13 cellular contexts compared by ENCODE assay signal in genomic region chr5:107218457-107219193, GRCh38.
DNase-seq lines count a peak whose midpoint lies in the region; ATAC-seq and TF ChIP-seq lines count a peak whose summit lies in the region.
"Had no signal": no experiment of that assay in that cellular context is flagged by ENCODE, and none has a peak within 500 bp of the region (broad histone marks: within the 10 kb centered on the region; RNA-seq: fewer than 3 reads in every experiment).

No MANE protein-coding gene starts in this region.

- H3K27ac Mint-ChIP-seq in chondrocyte (ENCODE audit: unreplicated experiment) (peak overlapping the region; percentile 76), mesothelial cell of epicardium (no peak overlapping the region)
- H3K27ac Mint-ChIP-seq: activated CD4-positive, alpha-beta memory T cell treated with anti-CD3 and anti-CD28 coated beads for 36 hours had no signal

- no peak for TF ChIP-seq CTCF in AG04449 (IDR thresholded peaks at IDR 0.05; ENCODE audit: insufficient read depth, low read length, missing control alignments)
- no peak for TF ChIP-seq CTCF in chondrocyte (IDR thresholded peaks at IDR 0.05)
- no peak for TF ChIP-seq CTCF in mesothelial cell of epicardium (IDR thresholded peaks at IDR 0.05; ENCODE audit: unreplicated experiment)

- H3K27me3 Mint-ChIP-seq in chondrocyte (ENCODE audit: low read depth): no peaks in the 10 kb centered on the region
- no peaks in the 10 kb centered on the region for H3K27me3 Mint-ChIP-seq in mesothelial cell of epicardium (ENCODE audit: low read depth)
- H3K27me3 Mint-ChIP-seq: activated CD4-positive, alpha-beta memory T cell treated with anti-CD3 and anti-CD28 coated beads for 36 hours had no signal

- no peak for ATAC-seq in HG03159 (IDR thresholded peaks at IDR 0.05; ENCODE audit: unreplicated experiment)

- POLR2A ChIA-PET in AG04449 (lab: Yijun Ruan, JAX): no interaction called here

- H3K4me1 Mint-ChIP-seq in chondrocyte (ENCODE audit: low read depth): peaks cover 27% of the 10 kb centered on the region
- peaks cover 5% of the 10 kb centered on the region for H3K4me1 Mint-ChIP-seq in mesothelial cell of epicardium

- CTCF ChIA-PET in AG04449 (lab: Yijun Ruan, JAX): no interaction called here

- DNase-seq in AG04449 (ENCODE audit: low read depth, low spot score) (peak; percentile 2), NCI-H226 (peak; percentile 97), chondrocyte (ENCODE audit: low spot score) (no peak), iris pigment epithelial cell (ENCODE audit: low read depth) (peak; percentile 65), DMS 273 treated with DMSO at 0.1 percent for 48 hours (lab: John Stamatoyannopoulos, UW) (no peak), mesothelial cell of epicardium (ENCODE audit: low spot score in 2 of 2, unreplicated experiment in 2 of 2) (no peak)
- no peak for DNase-seq in central memory CD4-positive, alpha-beta T cell
- DNase-seq: activated CD4-positive, alpha-beta memory T cell treated with anti-CD3 and anti-CD28 coated beads for 36 hours; activated naive CD4-positive, alpha-beta T cell treated with Interleukin-2 at 50 U/mL for 16 hours; BE2C; effector CD4-positive, alpha-beta T cell had no signal

- H3K4me3 ChIP-seq in AG04449 (ENCODE audit: low read depth, low read length): no peak overlapping the region
- H3K4me3 ChIP-seq: upper lobe of left lung had no signal

- no peaks in the 10 kb centered on the region for H3K9me3 Mint-ChIP-seq in chondrocyte (ENCODE audit: low read depth)
- H3K9me3 Mint-ChIP-seq in mesothelial cell of epicardium: no peaks in the 10 kb centered on the region
- H3K9me3 Mint-ChIP-seq: activated CD4-positive, alpha-beta memory T cell treated with anti-CD3 and anti-CD28 coated beads for 36 hours had no signal

- H3K4me3 Mint-ChIP-seq in chondrocyte (ENCODE audit: unreplicated experiment) (no peak overlapping the region), mesothelial cell of epicardium (no peak overlapping the region)
- H3K4me3 Mint-ChIP-seq: activated CD4-positive, alpha-beta memory T cell treated with anti-CD3 and anti-CD28 coated beads for 36 hours had no signal

- H3K36me3 Mint-ChIP-seq in chondrocyte (ENCODE audit: low read depth): no peaks in the 10 kb centered on the region
- H3K36me3 Mint-ChIP-seq in mesothelial cell of epicardium: no peaks in the 10 kb centered on the region
- H3K36me3 Mint-ChIP-seq: activated CD4-positive, alpha-beta memory T cell treated with anti-CD3 and anti-CD28 coated beads for 36 hours had no signal

Comparison
In these comparisons a context has a peak if more than half of its experiments do, and no peak if none do; other contexts are left out.
1. DNase-seq: peak in AG04449 (single experiment), NCI-H226 (single experiment) and iris pigment epithelial cell (single experiment); none in chondrocyte (single experiment), central memory CD4-positive, alpha-beta T cell (single experiment), DMS 273 treated with DMSO at 0.1 percent for 48 hours (single experiment) and mesothelial cell of epicardium (0 of 2).